Comparison of ENCODE assay signal across 8 cellular contexts in genomic region chrX:46758956-46759644, GRCh38. TPM values are rescaled to one million over a fixed set of nuclear protein-coding genes. Genes with fewer than 3 reads are reported as not detected.
DNase-seq lines count a peak whose midpoint lies in the region; ATAC-seq and TF ChIP-seq lines count a peak whose summit lies in the region.

Gene SLC9A7, minus strand, starts transcription at chrX:46759118. Its CDS starts 89 bp downstream, at chrX:46759029.

- no peaks in the 10 kb centered on the region for H3K36me3 ChIP-seq in KOPT-K1 (ENCODE audit: insufficient read depth, low read length)
- H3K36me3 ChIP-seq in RWPE2 (ENCODE audit: low read depth): peaks cover 2% of the 10 kb centered on the region; the same call in 1 of the 2 replicates
- no peaks in the 10 kb centered on the region for H3K36me3 ChIP-seq in neuron (ENCODE audit: insufficient read depth, low read length)

- DNase-seq in Daoy (ENCODE audit: low read depth) (peak; percentile 85), RWPE2 (ENCODE audit: low spot score) (no peak), fibroblast of villous mesenchyme (ENCODE audit: low read depth) (peak; percentile 55), substantia nigra (lab: John Stamatoyannopoulos, UW) (peak in 44 of 49 donors; percentile 0 to 74 (median 29))
- DNase-seq in activated T-helper 2 cell treated with anti-CD3 and anti-CD28 coated beads, Interferon-gamma antibody, Interleukin-2, Interleukin-4, amounts not matched to agents 10 μg/mL and 5 μg/mL and 100 μg/mL, durations not matched to agents 14 hours and 24 hours and 36 hours (ENCODE audit: low spot score): peak; percentile 76

- H3K9me3 ChIP-seq in KOPT-K1 (ENCODE audit: insufficient read depth, low read length, poor library complexity, severe bottlenecking): no peaks in the 10 kb centered on the region
- H3K9me3 ChIP-seq in RWPE2 (ENCODE audit: severe bottlenecking): no peaks in the 10 kb centered on the region
- H3K9me3 ChIP-seq in neuron (ENCODE audit: low read length): no peaks in the 10 kb centered on the region

- H3K4me3 ChIP-seq in RWPE2 (ENCODE audit: severe bottlenecking) (peak within 1 kb of the TSS; percentile 83), fibroblast of villous mesenchyme (ENCODE audit: low read depth, low read length) (peak within 1 kb of the TSS; percentile 64), neuron (ENCODE audit: low read length) (peak within 1 kb of the TSS; percentile 53)

- H3K4me1 ChIP-seq in RWPE2 (ENCODE audit: insufficient read depth, poor library complexity, severe bottlenecking) (peaks cover 12% of the 10 kb centered on the region), neuron (ENCODE audit: insufficient read depth, low read length) (no peaks in the 10 kb centered on the region)

- TF ChIP-seq CTCF in RWPE2 (IDR thresholded peaks at IDR 0.05; ENCODE audit: poor library complexity, severe bottlenecking) (peak; percentile 85), fibroblast of villous mesenchyme (IDR thresholded peaks at IDR 0.05; ENCODE audit: insufficient read depth, low read depth, low read length) (peak; percentile 70)

- H3K36me3 Mint-ChIP-seq in activated T-helper 2 cell treated with anti-CD3 and anti-CD28 coated beads, Interferon-gamma antibody, Interleukin-2, Interleukin-4, amounts not matched to agents 10 μg/mL and 5 μg/mL and 100 μg/mL, durations not matched to agents 14 hours and 24 hours and 36 hours (ENCODE audit: low read depth): peaks cover 23% of the 10 kb centered on the region

- H3K27me3 ChIP-seq in RWPE2 (ENCODE audit: insufficient read depth, poor library complexity, severe bottlenecking) (no peaks in the 10 kb centered on the region), neuron (ENCODE audit: insufficient read depth, low read length) (peaks cover 10% of the 10 kb centered on the region)

- no peaks in the 10 kb centered on the region for H3K9me3 Mint-ChIP-seq in activated T-helper 2 cell treated with anti-CD3 and anti-CD28 coated beads, Interferon-gamma antibody, Interleukin-2, Interleukin-4, amounts not matched to agents 10 μg/mL and 5 μg/mL and 100 μg/mL, durations not matched to agents 14 hours and 24 hours and 36 hours

- H3K27ac Mint-ChIP-seq in activated T-helper 2 cell treated with anti-CD3 and anti-CD28 coated beads, Interferon-gamma antibody, Interleukin-2, Interleukin-4, amounts not matched to agents 10 μg/mL and 5 μg/mL and 100 μg/mL, durations not matched to agents 14 hours and 24 hours and 36 hours: peak within 1 kb of the TSS; percentile 94

- H2AFZ ChIP-seq in neuron (ENCODE audit: low read depth, low read length): peak within 1 kb of the TSS; percentile 68

- H3K27ac ChIP-seq in KOPT-K1 (ENCODE audit: low read depth, low read length, poor library complexity, severe bottlenecking): peak within 1 kb of the TSS; percentile 8
- peak within 1 kb of the TSS; percentile 57 for H3K27ac ChIP-seq in RWPE2 (ENCODE audit: poor library complexity, severe bottlenecking)
- H3K27ac ChIP-seq in substantia nigra (ENCODE audit: low read depth, low read length, poor library complexity, severe bottlenecking): no peak within 1 kb of the TSS

- peak within 1 kb of the TSS; percentile 98 for H3K4me3 Mint-ChIP-seq in activated T-helper 2 cell treated with anti-CD3 and anti-CD28 coated beads, Interferon-gamma antibody, Interleukin-2, Interleukin-4, amounts not matched to agents 10 μg/mL and 5 μg/mL and 100 μg/mL, durations not matched to agents 14 hours and 24 hours and 36 hours (ENCODE audit: low read depth)

- H3K4me1 Mint-ChIP-seq in activated T-helper 2 cell treated with anti-CD3 and anti-CD28 coated beads, Interferon-gamma antibody, Interleukin-2, Interleukin-4, amounts not matched to agents 10 μg/mL and 5 μg/mL and 100 μg/mL, durations not matched to agents 14 hours and 24 hours and 36 hours (ENCODE audit: low read depth): peaks cover 27% of the 10 kb centered on the region

- intact Hi-C loops in activated T-helper 2 cell treated with anti-CD3 and anti-CD28 coated beads, Interferon-gamma antibody, Interleukin-2, Interleukin-4, amounts not matched to agents 10 μg/mL and 5 μg/mL and 100 μg/mL, durations not matched to agents 14 hours and 24 hours and 36 hours (cut with micrococcal nuclease): loop anchor here (1.0 to 2.0 kb wide), 3 partner anchors 37 to 78 kb away; partner anchors contain the start of gene RP2

- peak; percentile 59 for ATAC-seq in GM21737 (IDR thresholded peaks at IDR 0.05; ENCODE audit: unreplicated experiment)
- peak; percentile 75 for ATAC-seq in RWPE2 (ENCODE audit: low read depth)

- H3K27me3 Mint-ChIP-seq in activated T-helper 2 cell treated with anti-CD3 and anti-CD28 coated beads, Interferon-gamma antibody, Interleukin-2, Interleukin-4, amounts not matched to agents 10 μg/mL and 5 μg/mL and 100 μg/mL, durations not matched to agents 14 hours and 24 hours and 36 hours (ENCODE audit: low read depth): no peaks in the 10 kb centered on the region

RNA-seq across cellular contexts. Expression of gene SLC9A7, which starts in this region (rescaled TPM):
- 13.1 and 26.8 TPM in 2 replicates for total RNA-seq in Daoy (2014; rRNA removed; shearing (Covaris generic))
- 42.5 and 44.2 TPM in 2 replicates for total RNA-seq in activated T-helper 2 cell treated with anti-CD3 and anti-CD28 coated beads, Interferon-gamma antibody, Interleukin-2, Interleukin-4, amounts not matched to agents 10 μg/mL and 5 μg/mL and 100 μg/mL, durations not matched to agents 14 hours and 24 hours and 36 hours
- 39.0 and 46.6 TPM in 2 replicates for total RNA-seq in fibroblast of villous mesenchyme
